Comparison of ENCODE assay signal across 32 cellular contexts in genomic region chr3:134389865-134390264, GRCh38. TPM values are rescaled to one million over a fixed set of nuclear protein-coding genes. Genes with fewer than 3 reads are reported as not detected.
"Had no signal": no experiment of that assay in that cellular context is flagged by ENCODE, and none has a peak within 500 bp of the region (broad histone marks: within the 10 kb centered on the region; RNA-seq: fewer than 3 reads in every experiment).

No MANE protein-coding gene starts in this region.

- H3K36me3 ChIP-seq: neutrophil, ovary, spleen, suprapubic skin, tibial artery, transverse colon, upper lobe of right lung, uterus had no signal

- H3K4me2 ChIP-seq: smooth muscle cell had no signal

- H3K27ac ChIP-seq: neutrophil, ovary, parathyroid adenoma, psoas muscle, testis, transverse colon, upper lobe of right lung, uterus had no signal

- H3K9ac ChIP-seq: parathyroid adenoma had no signal

- H3K9me3 Mint-ChIP-seq: natural killer cell treated with Interleukin-12 subunit alpha and Interleukin-12 subunit beta and Interleukin-15 and Interleukin-18, amount 100 ng/mL, for 72 hours; stimulated activated naive CD8-positive, alpha-beta T cell treated with anti-CD3 and anti-CD28 coated beads, Interleukin-15, amount 100 ng/mL, for 72 hours; type B pancreatic cell had no signal

- DNase-seq: naive thymus-derived CD8-positive, alpha-beta T cell; nephron progenitor cell; nucleus accumbens; ovary; psoas muscle; right cardiac atrium; spleen; stimulated activated CD4-positive, alpha-beta T cell treated with anti-CD3 and anti-CD28 coated beads, Interleukin-12 subunit alpha, Interleukin-12 subunit beta, amount 100 ng/mL, for 4 hours; stimulated activated CD4-positive, alpha-beta T cell treated with anti-CD3 and anti-CD28 coated beads, Interleukin-1b, Interleukin-23, amount 100 ng/mL, for 48 hours; stimulated activated CD4-positive, alpha-beta T cell treated with anti-CD3 and anti-CD28 coated beads, Interleukin-4, amount 100 ng/mL, for 1 hour; stimulated activated CD4-positive, alpha-beta T cell treated with anti-CD3 and anti-CD28 coated beads, Interleukin-4, amount 100 ng/mL, for 4 hours; stimulated activated CD8-positive, alpha-beta memory T cell treated with anti-CD3 and anti-CD28 coated beads, Interleukin-4, amount 100 ng/mL, for 48 hours; stimulated activated naive CD4-positive, alpha-beta T cell; stimulated activated naive CD8-positive, alpha-beta T cell treated with anti-CD3 and anti-CD28 coated beads, Interleukin-15, amount 100 ng/mL, for 72 hours; stimulated activated naive CD8-positive, alpha-beta T cell treated with anti-CD3 and anti-CD28 coated beads, Interleukin-15, Interleukin-2, amounts not matched to agents 100 U/mL and 50 U/mL, for 24 hours; substantia nigra; testis; tibial artery; transverse colon; upper lobe of right lung; uterus had no signal

- H2AFZ ChIP-seq: parathyroid adenoma had no signal

- H3K9me3 ChIP-seq: neutrophil, ovary, psoas muscle, suprapubic skin, testis, transverse colon, upper lobe of right lung, uterus had no signal

- H3K27me3 ChIP-seq: ovary, suprapubic skin, testis, tibial artery, transverse colon, upper lobe of right lung, uterus had no signal

- H3K4me1 Mint-ChIP-seq: naive thymus-derived CD8-positive, alpha-beta T cell; neural crest cell; stimulated activated memory B cell treated with anti-CD40 and anti-IgM and Interleukin-4, amounts not matched to agents 10 μg/mL and 1 μg/mL and 100 μg/mL, for 72 hours; stimulated activated naive CD8-positive, alpha-beta T cell treated with anti-CD3 and anti-CD28 coated beads, Interleukin-15, amount 100 ng/mL, for 72 hours had no signal

- H3K4me1 ChIP-seq: psoas muscle, uterus had no signal

- ATAC-seq: naive thymus-derived CD8-positive, alpha-beta T cell; psoas muscle; right cardiac atrium; sciatic nerve; stimulated activated memory B cell treated with anti-CD40 and anti-IgM and Interleukin-4, amounts not matched to agents 10 μg/mL and 1 μg/mL and 100 μg/mL, for 72 hours; stimulated activated naive CD8-positive, alpha-beta T cell treated with anti-CD3 and anti-CD28 coated beads, Interleukin-15, amount 100 ng/mL, for 72 hours; stimulated activated naive CD8-positive, alpha-beta T cell treated with anti-CD3 and anti-CD28 coated beads, Interleukin-15, Interleukin-2, amounts not matched to agents 100 U/mL and 50 U/mL, for 24 hours had no signal

- H3K36me3 Mint-ChIP-seq: naive thymus-derived CD8-positive, alpha-beta T cell; natural killer cell treated with Interleukin-12 subunit alpha and Interleukin-12 subunit beta and Interleukin-15 and Interleukin-18, amount 100 ng/mL, for 72 hours; stimulated activated memory B cell treated with anti-CD40 and anti-IgM and Interleukin-4, amounts not matched to agents 10 μg/mL and 1 μg/mL and 100 μg/mL, for 72 hours; type B pancreatic cell had no signal

- H3K27ac Mint-ChIP-seq: naive thymus-derived CD8-positive, alpha-beta T cell; natural killer cell treated with Interleukin-12 subunit alpha and Interleukin-12 subunit beta and Interleukin-15 and Interleukin-18, amount 100 ng/mL, for 72 hours; nephron progenitor cell; progenitor cell of endocrine pancreas; stimulated activated memory B cell treated with anti-CD40 and anti-IgM and Interleukin-4, amounts not matched to agents 10 μg/mL and 1 μg/mL and 100 μg/mL, for 72 hours; type B pancreatic cell had no signal

- H3K79me2 ChIP-seq: parathyroid adenoma had no signal

- H3K4me3 Mint-ChIP-seq: naive thymus-derived CD8-positive, alpha-beta T cell; natural killer cell treated with Interleukin-12 subunit alpha and Interleukin-12 subunit beta and Interleukin-15 and Interleukin-18, amount 100 ng/mL, for 72 hours; nephron progenitor cell; neural crest cell; stimulated activated memory B cell treated with anti-CD40 and anti-IgM and Interleukin-4, amounts not matched to agents 10 μg/mL and 1 μg/mL and 100 μg/mL, for 72 hours; stimulated activated naive CD8-positive, alpha-beta T cell treated with anti-CD3 and anti-CD28 coated beads, Interleukin-15, amount 100 ng/mL, for 72 hours; type B pancreatic cell had no signal

- H3K4me3 ChIP-seq: ovary, psoas muscle, skin epidermis, smooth muscle cell, spleen, suprapubic skin, testis, tibial artery, transverse colon, upper lobe of right lung, uterus had no signal

RNA-seq across cellular contexts. Expression of gene AMOTL2, which starts 15.6 kb away (rescaled TPM):
- total RNA-seq: naive thymus-derived CD8-positive, alpha-beta T cell; natural killer cell treated with Interleukin-12 subunit alpha and Interleukin-12 subunit beta and Interleukin-15 and Interleukin-18, amount 100 ng/mL, for 72 hours had no signal
- polyA plus RNA-seq: naive thymus-derived CD8-positive, alpha-beta T cell had no signal
